ENCODE assay signal across 9 cellular contexts in the genomic region with DNA sequence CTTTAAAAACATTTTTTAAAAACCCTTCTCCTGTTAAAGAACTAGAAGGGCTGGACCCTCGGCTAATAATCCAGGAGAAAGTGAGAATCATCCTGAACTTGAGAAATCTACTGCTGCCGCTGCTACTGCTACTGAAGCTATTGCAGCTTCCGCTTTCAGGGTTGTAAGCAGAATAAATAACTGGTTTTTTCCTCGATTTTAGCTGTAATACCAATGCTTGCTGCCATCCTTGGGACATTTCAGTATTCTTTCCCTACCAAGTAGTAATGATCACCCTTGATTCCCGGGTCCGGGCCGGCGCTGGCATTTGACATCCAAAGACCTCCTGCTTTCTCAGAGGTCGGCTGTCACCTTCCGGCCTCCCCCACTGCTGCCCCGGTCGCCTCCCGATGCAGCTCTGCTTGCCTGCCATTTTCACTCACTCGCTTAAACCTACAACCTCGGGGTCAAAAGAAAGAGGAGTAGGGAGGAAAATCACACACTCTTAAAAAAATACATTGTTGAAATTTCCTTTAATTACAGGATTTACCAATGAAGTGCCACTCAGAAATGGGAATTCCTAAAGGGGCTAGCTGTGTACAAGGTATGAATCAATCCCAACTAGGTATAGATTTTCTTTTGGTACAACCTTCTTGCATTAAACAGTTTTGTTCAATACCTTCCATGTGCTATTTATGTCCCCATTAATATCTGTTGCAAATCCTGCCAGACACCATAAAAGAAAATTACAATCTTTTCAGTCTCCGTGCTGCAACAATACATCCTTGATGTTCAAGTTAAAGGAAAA. TPM values are rescaled to one million over a fixed set of nuclear protein-coding genes. Genes with fewer than 3 reads are reported as not detected.
DNase-seq lines count a peak whose midpoint lies in the region; ATAC-seq and TF ChIP-seq lines count a peak whose summit lies in the region.
"Had no signal": no experiment of that assay in that cellular context is flagged by ENCODE, and none has a peak within 500 bp of the region (broad histone marks: within the 10 kb centered on the region; RNA-seq: fewer than 3 reads in every experiment).

No MANE protein-coding gene starts in this region.

- DNase-seq in DMS53 (lab: John Stamatoyannopoulos, UW) (peak; percentile 9), DMS53 treated with DMSO at 0.1 percent for 48 hours (lab: John Stamatoyannopoulos, UW; ENCODE audit: unreplicated experiment) (no peak), spleen (peak; percentile 79), GDM1 (lab: John Stamatoyannopoulos, UW) (no peak)
- no peak for DNase-seq in activated T-cell treated with anti-CD3 and anti-CD28 coated beads, Interleukin-2, amount 50 U/mL, for 72 hours

- TF ChIP-seq CTCF in spleen (IDR thresholded peaks at IDR 0.05 in 8 of 11, conservative IDR thresholded peaks at IDR 0.05 in 3 of 11), result no peak

- peaks cover 85% of the 10 kb centered on the region for H3K27me3 Mint-ChIP-seq in activated T-cell treated with anti-CD3 and anti-CD28 coated beads, Interleukin-2, amount 50 U/mL, for 72 hours (ENCODE audit: low read depth)

- H3K4me3 Mint-ChIP-seq in activated T-cell treated with anti-CD3 and anti-CD28 coated beads, Interleukin-2, amount 50 U/mL, for 72 hours, result peak overlapping the region; percentile 74 to 87

- no peaks in the 10 kb centered on the region for H3K9me3 Mint-ChIP-seq in activated T-cell treated with anti-CD3 and anti-CD28 coated beads, Interleukin-2, amount 50 U/mL, for 72 hours

- H3K4me1 Mint-ChIP-seq in activated T-cell treated with anti-CD3 and anti-CD28 coated beads, Interleukin-2, amount 50 U/mL, for 72 hours (ENCODE audit: low read depth), result peaks cover 55% of the 10 kb centered on the region

- H3K27me3 ChIP-seq in iPS-15b (ENCODE audit: control insufficient read depth, insufficient read depth, low read length), result peaks cover 75% of the 10 kb centered on the region
- peaks cover 17 to 100% (median 97%) of the 10 kb centered on the region in 7 donors for H3K27me3 ChIP-seq in spleen (replicated peaks in 1 of 7)

- H3K9ac ChIP-seq in iPS-15b (ENCODE audit: low read depth, low read length), result no peak overlapping the region

- intact Hi-C loops in spleen (cut with DNase I; ENCODE audit: low total_unique reads), result loop anchor here (10.0 kb wide), 1 partner anchor 519 kb away; no protein-coding TSS in a partner anchor

- no peaks in the 10 kb centered on the region for H3K9me3 ChIP-seq in iPS-15b (ENCODE audit: control insufficient read depth, insufficient read depth, low read length)
- H3K9me3 ChIP-seq in spleen, result peaks cover 0 to 4% (median 0%) of the 10 kb centered on the region in 8 donors

- H3K36me3 ChIP-seq in iPS-15b (ENCODE audit: control insufficient read depth, insufficient read depth, low read length) (no peaks in the 10 kb centered on the region), spleen (no peaks in the 10 kb centered on the region)
- H3K36me3 ChIP-seq: Peyer's patch had no signal

- WGBS in spleen, 5 donors, result 9 to 12% (median 9%) methylated on average over 16 of the region's 16 CpGs

- H3K27ac Mint-ChIP-seq in activated T-cell treated with anti-CD3 and anti-CD28 coated beads, Interleukin-2, amount 50 U/mL, for 72 hours, result no peak overlapping the region

- H3K4me1 ChIP-seq in iPS-15b (ENCODE audit: control insufficient read depth, insufficient read depth, low read length) (peaks cover 29% of the 10 kb centered on the region), spleen (peaks cover 40 to 76% (median 66%) of the 10 kb centered on the region in 6 donors)

- TF ChIP-seq POLR2A in spleen (IDR thresholded peaks at IDR 0.05), result no peak

- H3K36me3 Mint-ChIP-seq in activated T-cell treated with anti-CD3 and anti-CD28 coated beads, Interleukin-2, amount 50 U/mL, for 72 hours (ENCODE audit: insufficient read depth in 2 of 2), result no peaks in the 10 kb centered on the region

- no peak for ATAC-seq in activated T-cell treated with anti-CD3 and anti-CD28 coated beads, Interleukin-2, amount 50 U/mL, for 72 hours (replicated peaks in 1 of 2)
- ATAC-seq in GM21717 (IDR thresholded peaks at IDR 0.05; ENCODE audit: unreplicated experiment) (no peak), HG02610 (IDR thresholded peaks at IDR 0.05; ENCODE audit: unreplicated experiment) (no peak)

- peak overlapping the region in 7 of 8 donors; percentile 25 to 87 (median 84) for H3K27ac ChIP-seq in spleen
- H3K27ac ChIP-seq: Peyer's patch had no signal

- H3K4me3 ChIP-seq in iPS-15b (ENCODE audit: low read depth, low read length) (peak overlapping the region; percentile 75), spleen (peak overlapping the region in 7 of 8 donors; percentile 24 to 81 (median 56))

RNA-seq across cellular contexts. Expression of a gene that starts 0.7 kb away (rescaled TPM):
- total RNA-seq in activated T-cell treated with anti-CD3 and anti-CD28 coated beads, Interleukin-2, amount 50 U/mL, for 72 hours, result not detected
- 10 to 100 TPM; 12.9 to 27.6 (median 17.2) TPM for total RNA-seq in spleen
- polyA plus RNA-seq in spleen, result 1 to 10 TPM; 1.8 to 4.9 (median 2.3) TPM

Comparison
In these comparisons a context has a peak if more than half of its experiments do, and no peak if none do; other contexts are left out.
1. DNase-seq: peak in DMS53 (single experiment) and spleen (single experiment); none in DMS53 treated with DMSO at 0.1 percent for 48 hours (single experiment), activated T-cell treated with anti-CD3 and anti-CD28 coated beads, Interleukin-2, amount 50 U/mL, for 72 hours (0 of 2) and GDM1 (single experiment).
2. RNA of a gene that starts 0.7 kb away (total RNA-seq): 12.9 to 27.6 TPM in spleen; not detected in activated T-cell treated with anti-CD3 and anti-CD28 coated beads, Interleukin-2, amount 50 U/mL, for 72 hours; every median in the first group is over 10 times any median in the second.